ENCODE assay signal across 6 cellular contexts in the genomic region with DNA sequence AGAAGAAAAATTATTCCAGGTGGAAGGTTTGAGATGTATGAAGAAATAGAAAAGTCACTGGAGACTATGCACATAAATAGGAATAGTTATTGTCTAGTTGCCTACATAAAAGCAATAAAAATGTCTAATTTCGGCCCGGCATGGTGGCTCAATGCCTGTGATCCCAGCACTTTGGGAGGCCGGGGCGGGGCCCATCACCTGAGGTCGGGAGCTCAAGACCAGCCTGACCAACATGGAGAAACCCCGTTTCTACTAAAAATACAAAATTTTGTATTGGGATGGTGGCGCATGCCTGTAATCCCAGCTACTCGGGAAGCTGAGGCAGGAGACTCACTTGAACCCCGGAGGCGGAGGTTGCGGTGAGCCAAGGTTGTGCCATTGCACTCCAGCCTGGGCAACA. TPM values are rescaled to one million over a fixed set of nuclear protein-coding genes. Genes with fewer than 3 reads are reported as not detected.
"Had no signal": no experiment of that assay in that cellular context is flagged by ENCODE, and none has a peak within 500 bp of the region (broad histone marks: within the 10 kb centered on the region; RNA-seq: fewer than 3 reads in every experiment).

No MANE protein-coding gene starts in this region.

RNA-seq across cellular contexts. Expression of gene GPR148, which starts 3.4 kb away (rescaled TPM):
- total RNA-seq: GM23248, GM23338, H1, H4, H9, HFFc6 had no signal

RNA-seq across cellular contexts. Expression of gene AMER3, which starts 23.1 kb away (rescaled TPM):
- total RNA-seq: GM23248, H4, HFFc6 had no signal
